ENCODE assay signal across 1 cellular context in the genomic region with DNA sequence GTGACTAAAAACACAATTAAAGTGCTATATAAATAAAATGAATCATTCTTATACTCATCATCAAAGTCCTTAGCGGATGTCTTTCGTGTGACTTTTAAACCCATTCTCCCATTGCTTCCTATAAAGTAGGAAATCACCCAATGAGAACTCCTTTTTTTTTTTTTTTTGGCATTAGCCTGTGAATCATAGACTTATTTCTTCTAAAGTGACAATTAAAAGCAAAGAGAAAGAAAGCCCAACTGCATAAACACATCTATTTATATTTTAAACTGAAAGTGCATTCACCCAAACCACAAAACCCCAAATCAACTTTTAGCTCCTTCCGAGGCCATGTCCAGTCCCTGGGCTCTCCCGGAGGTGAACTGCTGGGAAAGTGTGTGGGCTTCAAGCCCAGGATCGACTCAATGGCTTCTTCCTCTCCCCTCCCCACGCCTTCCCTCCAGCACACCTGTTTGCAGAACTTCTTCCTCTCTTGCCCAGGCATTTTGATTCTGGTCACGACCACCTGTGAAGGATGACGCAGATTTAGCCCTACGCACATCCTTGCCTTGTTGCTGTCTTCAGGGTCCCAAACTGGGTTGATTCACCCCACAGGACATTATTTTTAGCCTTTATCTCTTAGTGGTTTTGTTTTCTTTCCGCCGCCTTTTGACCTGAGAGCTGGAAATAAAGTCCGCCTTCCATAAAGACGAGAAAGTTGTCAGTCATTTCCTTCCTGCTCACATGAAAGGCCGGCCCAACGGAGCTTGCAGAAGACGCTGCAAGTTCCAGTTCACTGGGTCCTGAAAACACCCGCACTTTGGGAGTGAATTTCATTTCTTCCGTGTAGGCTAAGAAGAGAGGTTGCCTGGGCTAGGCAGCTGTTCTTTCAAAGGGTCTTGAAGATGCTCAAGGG.
TF ChIP-seq lines count a peak whose summit lies in the region.

No MANE protein-coding gene starts in this region.

TF ChIP-seq in GM23338, 12 proteins besides CTCF, POLR2A, EP300 and RAD21 (continued from another document):
- TF ChIP-seq, protein P1, sequence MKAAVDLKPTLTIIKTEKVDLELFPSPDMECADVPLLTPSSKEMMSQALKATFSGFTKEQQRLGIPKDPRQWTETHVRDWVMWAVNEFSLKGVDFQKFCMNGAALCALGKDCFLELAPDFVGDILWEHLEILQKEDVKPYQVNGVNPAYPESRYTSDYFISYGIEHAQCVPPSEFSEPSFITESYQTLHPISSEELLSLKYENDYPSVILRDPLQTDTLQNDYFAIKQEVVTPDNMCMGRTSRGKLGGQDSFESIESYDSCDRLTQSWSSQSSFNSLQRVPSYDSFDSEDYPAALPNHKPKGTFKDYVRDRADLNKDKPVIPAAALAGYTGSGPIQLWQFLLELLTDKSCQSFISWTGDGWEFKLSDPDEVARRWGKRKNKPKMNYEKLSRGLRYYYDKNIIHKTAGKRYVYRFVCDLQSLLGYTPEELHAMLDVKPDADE (IDR thresholded peaks at IDR 0.05), result no peak
- TF ChIP-seq EZH2 (IDR thresholded peaks at IDR 0.05; ENCODE audit: low read depth, unreplicated experiment) (no peak), ZNF114 (CRISPR knock-in tag; IDR thresholded peaks at IDR 0.05) (no peak), STAT1 (IDR thresholded peaks at IDR 0.05; ENCODE audit: unreplicated experiment) (no peak), EZH2phosphoT487 (IDR thresholded peaks at IDR 0.05; ENCODE audit: unreplicated experiment) (no peak)
